ENCODE assay signal across 17 cellular contexts in genomic region chr10:1163204-1163660, GRCh38.
"Had no signal": no experiment of that assay in that cellular context is flagged by ENCODE, and none has a peak within 500 bp of the region (broad histone marks: within the 10 kb centered on the region; RNA-seq: fewer than 3 reads in every experiment).

No MANE protein-coding gene starts in this region.

- H3K27me3 Mint-ChIP-seq: activated CD4-positive, alpha-beta T cell treated with anti-CD3 and anti-CD28 coated beads, Interleukin-2, amount 10 ng/mL, durations not matched to agents 7 days and 5 days had no signal

- H3K36me3 ChIP-seq: left lung, ovary, transverse colon had no signal

- DNase-seq: activated CD4-positive, alpha-beta T cell treated with anti-CD3 and anti-CD28 coated beads, Interleukin-2, amount 10 ng/mL, durations not matched to agents 7 days and 5 days; activated CD8-positive, alpha-beta T cell treated with anti-CD3 and anti-CD28 coated beads, Interleukin-2, amount 10 ng/mL, durations not matched to agents 7 days and 5 days; activated naive CD4-positive, alpha-beta T cell treated with Interleukin-2 at 50 U/mL for 16 hours; activated naive CD8-positive, alpha-beta T cell treated with anti-CD3 and anti-CD28 coated beads, Interleukin-2, amount 10 ng/mL, durations not matched to agents 7 days and 5 days; amygdala; body of pancreas; caudate nucleus; foreskin melanocyte; kidney; left lung; stimulated activated CD8-positive, alpha-beta memory T cell treated with anti-CD3 and anti-CD28 coated beads, Interleukin-4, amount 100 ng/mL, for 48 hours; stimulated activated naive CD8-positive, alpha-beta T cell treated with anti-CD3 and anti-CD28 coated beads, Interleukin-15, Interleukin-2, amounts not matched to agents 100 U/mL and 50 U/mL, for 24 hours; transverse colon had no signal

- H3K4me3 ChIP-seq: body of pancreas, left lung, ovary, SK-N-MC, transverse colon had no signal

- H3K4me3 Mint-ChIP-seq: activated CD4-positive, alpha-beta T cell treated with anti-CD3 and anti-CD28 coated beads, Interleukin-2, amount 10 ng/mL, durations not matched to agents 7 days and 5 days; activated CD8-positive, alpha-beta T cell treated with anti-CD3 and anti-CD28 coated beads, Interleukin-2, amount 10 ng/mL, durations not matched to agents 7 days and 5 days; activated naive CD8-positive, alpha-beta T cell treated with anti-CD3 and anti-CD28 coated beads, Interleukin-2, amount 10 ng/mL, durations not matched to agents 7 days and 5 days; memory B cell; T-helper 2 cell treated with Interferon-gamma antibody and Interleukin-4, amounts not matched to agents 5 μg/mL and 100 μg/mL, for 36 hours had no signal

- H3K4me1 ChIP-seq: body of pancreas, left lung, transverse colon had no signal

- H3K4me1 Mint-ChIP-seq: activated CD4-positive, alpha-beta T cell treated with anti-CD3 and anti-CD28 coated beads, Interleukin-2, amount 10 ng/mL, durations not matched to agents 7 days and 5 days; activated naive CD8-positive, alpha-beta T cell treated with anti-CD3 and anti-CD28 coated beads, Interleukin-2, amount 10 ng/mL, durations not matched to agents 7 days and 5 days; memory B cell had no signal

- H3K27ac ChIP-seq: body of pancreas, left lung, ovary, SK-N-MC, transverse colon had no signal

- H3K36me3 Mint-ChIP-seq: activated naive CD8-positive, alpha-beta T cell treated with anti-CD3 and anti-CD28 coated beads, Interleukin-2, amount 10 ng/mL, durations not matched to agents 7 days and 5 days; memory B cell had no signal

- H3K27me3 ChIP-seq: body of pancreas, ovary, transverse colon had no signal

- H3K9me3 Mint-ChIP-seq: activated CD4-positive, alpha-beta T cell treated with anti-CD3 and anti-CD28 coated beads, Interleukin-2, amount 10 ng/mL, durations not matched to agents 7 days and 5 days; activated naive CD8-positive, alpha-beta T cell treated with anti-CD3 and anti-CD28 coated beads, Interleukin-2, amount 10 ng/mL, durations not matched to agents 7 days and 5 days; memory B cell; T-helper 2 cell treated with Interferon-gamma antibody and Interleukin-4, amounts not matched to agents 5 μg/mL and 100 μg/mL, for 36 hours had no signal

- H3K27ac Mint-ChIP-seq: activated CD4-positive, alpha-beta T cell treated with anti-CD3 and anti-CD28 coated beads, Interleukin-2, amount 10 ng/mL, durations not matched to agents 7 days and 5 days; activated CD8-positive, alpha-beta T cell treated with anti-CD3 and anti-CD28 coated beads, Interleukin-2, amount 10 ng/mL, durations not matched to agents 7 days and 5 days; activated naive CD8-positive, alpha-beta T cell treated with anti-CD3 and anti-CD28 coated beads, Interleukin-2, amount 10 ng/mL, durations not matched to agents 7 days and 5 days; memory B cell; T-helper 2 cell treated with Interferon-gamma antibody and Interleukin-4, amounts not matched to agents 5 μg/mL and 100 μg/mL, for 36 hours had no signal

- H3K9me3 ChIP-seq: body of pancreas, left lung, ovary, transverse colon had no signal

- ATAC-seq: activated CD8-positive, alpha-beta T cell treated with anti-CD3 and anti-CD28 coated beads, Interleukin-2, amount 10 ng/mL, durations not matched to agents 7 days and 5 days; body of pancreas; left lung; stimulated activated naive CD8-positive, alpha-beta T cell treated with anti-CD3 and anti-CD28 coated beads, Interleukin-15, Interleukin-2, amounts not matched to agents 100 U/mL and 50 U/mL, for 24 hours had no signal
